Comparison of ENCODE assay signal across 10 cellular contexts in genomic region chr15:95620934-95621579, GRCh38.
DNase-seq lines count a peak whose midpoint lies in the region; ATAC-seq and TF ChIP-seq lines count a peak whose summit lies in the region.
"Had no signal": no experiment of that assay in that cellular context is flagged by ENCODE, and none has a peak within 500 bp of the region (broad histone marks: within the 10 kb centered on the region; RNA-seq: fewer than 3 reads in every experiment).

No MANE protein-coding gene starts in this region.

- peaks cover 5% of the 10 kb centered on the region for H3K4me1 Mint-ChIP-seq in activated CD4-positive, alpha-beta T cell treated with anti-CD3 and anti-CD28 coated beads, Interleukin-2, amount 10 ng/mL, durations not matched to agents 24 days and 14 days
- peaks cover 7% of the 10 kb centered on the region for H3K4me1 Mint-ChIP-seq in activated naive CD8-positive, alpha-beta T cell (ENCODE audit: low read depth)
- H3K4me1 Mint-ChIP-seq in mesothelial cell of epicardium: peaks cover 14% of the 10 kb centered on the region

- no peaks in the 10 kb centered on the region for H3K36me3 ChIP-seq in trophoblast cell (ENCODE audit: control insufficient read depth in 1 of 2, insufficient read depth in 2 of 2, low read length in 2 of 2)
- H3K36me3 ChIP-seq: colonic mucosa had no signal

- no peak overlapping the region for H3K4me3 Mint-ChIP-seq in activated CD4-positive, alpha-beta T cell treated with anti-CD3 and anti-CD28 coated beads, Interleukin-2, amount 10 ng/mL, durations not matched to agents 24 days and 14 days
- no peak overlapping the region for H3K4me3 Mint-ChIP-seq in activated naive CD8-positive, alpha-beta T cell
- H3K4me3 Mint-ChIP-seq in mesothelial cell of epicardium: no peak overlapping the region
- H3K4me3 Mint-ChIP-seq: activated CD4-positive, alpha-beta T cell treated with anti-CD3 and anti-CD28 coated beads, Interleukin-2, amount 10 ng/mL, durations not matched to agents 7 days and 5 days had no signal

- peak overlapping the region; percentile 11 for H3K27ac Mint-ChIP-seq in activated CD4-positive, alpha-beta T cell treated with anti-CD3 and anti-CD28 coated beads, Interleukin-2, amount 10 ng/mL, durations not matched to agents 24 days and 14 days
- H3K27ac Mint-ChIP-seq in activated naive CD8-positive, alpha-beta T cell: peak overlapping the region; percentile 11
- no peak overlapping the region for H3K27ac Mint-ChIP-seq in mesothelial cell of epicardium
- H3K27ac Mint-ChIP-seq: activated CD4-positive, alpha-beta T cell treated with anti-CD3 and anti-CD28 coated beads, Interleukin-2, amount 10 ng/mL, durations not matched to agents 7 days and 5 days had no signal

- H3K23ac ChIP-seq in trophoblast cell (ENCODE audit: low read length): no peak overlapping the region

- H3K14ac ChIP-seq in trophoblast cell (ENCODE audit: low read length): no peak overlapping the region

- no peaks in the 10 kb centered on the region for H3K36me3 Mint-ChIP-seq in activated CD4-positive, alpha-beta T cell treated with anti-CD3 and anti-CD28 coated beads, Interleukin-2, amount 10 ng/mL, durations not matched to agents 24 days and 14 days (ENCODE audit: low read depth)
- peaks cover 9% of the 10 kb centered on the region for H3K36me3 Mint-ChIP-seq in activated naive CD8-positive, alpha-beta T cell
- H3K36me3 Mint-ChIP-seq in mesothelial cell of epicardium: peaks cover 10% of the 10 kb centered on the region

- H3K27me3 Mint-ChIP-seq in activated CD4-positive, alpha-beta T cell treated with anti-CD3 and anti-CD28 coated beads, Interleukin-2, amount 10 ng/mL, durations not matched to agents 24 days and 14 days: no peaks in the 10 kb centered on the region
- no peaks in the 10 kb centered on the region for H3K27me3 Mint-ChIP-seq in activated naive CD8-positive, alpha-beta T cell
- no peaks in the 10 kb centered on the region for H3K27me3 Mint-ChIP-seq in mesothelial cell of epicardium (ENCODE audit: low read depth)
- H3K27me3 Mint-ChIP-seq: activated CD4-positive, alpha-beta T cell treated with anti-CD3 and anti-CD28 coated beads, Interleukin-2, amount 10 ng/mL, durations not matched to agents 7 days and 5 days had no signal

- H2AK5ac ChIP-seq in trophoblast cell (ENCODE audit: low read length): no peak overlapping the region

- no peak overlapping the region for H2BK5ac ChIP-seq in trophoblast cell (ENCODE audit: low read depth, low read length, poor library complexity)

- H3K9me3 ChIP-seq in trophoblast cell (ENCODE audit: insufficient read depth, low read depth, low read length): no peaks in the 10 kb centered on the region
- H3K9me3 ChIP-seq: colonic mucosa had no signal

- no peak overlapping the region for H3K4me3 ChIP-seq in trophoblast cell (ENCODE audit: low read depth, low read length)
- H3K4me3 ChIP-seq: colonic mucosa had no signal

- no peaks in the 10 kb centered on the region for H3K79me1 ChIP-seq in trophoblast cell (ENCODE audit: low read length)

- H3K9ac ChIP-seq in trophoblast cell (ENCODE audit: low read length): no peak overlapping the region

- no peaks in the 10 kb centered on the region for H3K27me3 ChIP-seq in trophoblast cell (ENCODE audit: insufficient read depth, low read length)
- H3K27me3 ChIP-seq: colonic mucosa had no signal

- H4K91ac ChIP-seq in trophoblast cell (ENCODE audit: low read depth, low read length): no peak overlapping the region

- no peak for TF ChIP-seq CTCF in mesothelial cell of epicardium (IDR thresholded peaks at IDR 0.05; ENCODE audit: unreplicated experiment)

- intact Hi-C loops in activated CD4-positive, alpha-beta T cell treated with anti-CD3 and anti-CD28 coated beads, Interleukin-2, amount 10 ng/mL, durations not matched to agents 24 days and 14 days (cut with micrococcal nuclease): loop anchor here (5.0 kb wide), 1 partner anchor 334 kb away; no protein-coding TSS in a partner anchor

- no peak overlapping the region for H4K12ac ChIP-seq in trophoblast cell (ENCODE audit: low read depth, low read length)

- peaks cover 0 to 3% of the 10 kb centered on the region in 2 experiments for H3K4me1 ChIP-seq in trophoblast cell (ENCODE audit: control insufficient read depth in 1 of 2, insufficient read depth in 2 of 2, low read length in 2 of 2)
- H3K4me1 ChIP-seq: colonic mucosa had no signal

- H3K27ac ChIP-seq in trophoblast cell (ENCODE audit: low read depth, low read length): no peak overlapping the region
- H3K27ac ChIP-seq: colonic mucosa had no signal

- H2BK120ac ChIP-seq in trophoblast cell (ENCODE audit: insufficient read depth, low read length, poor library complexity): no peak overlapping the region

- no peak overlapping the region for H3K4me2 ChIP-seq in trophoblast cell (ENCODE audit: low read length)

- H2AFZ ChIP-seq in trophoblast cell (ENCODE audit: insufficient read depth, low read length, poor library complexity): no peak overlapping the region

- no peaks in the 10 kb centered on the region for H3K79me2 ChIP-seq in trophoblast cell (ENCODE audit: control insufficient read depth, insufficient read depth, low read length, poor library complexity)

- WGBS in trophoblast cell (ENCODE audit: extremely low coverage, insufficient coverage, insufficient read length): no CpG with 5 or more reads among the region's 1 CpG

- no peak for DNase-seq in activated CD4-positive, alpha-beta T cell treated with anti-CD3 and anti-CD28 coated beads, Interleukin-2, amount 10 ng/mL, durations not matched to agents 24 days and 14 days
- no peak for DNase-seq in activated CD4-positive, alpha-beta T cell treated with anti-CD3 and anti-CD28 coated beads for 1 hour
- DNase-seq in trophoblast cell (peak; percentile 10 to 56), mesothelial cell of epicardium (ENCODE audit: low spot score in 2 of 2, unreplicated experiment in 2 of 2) (no peak)
- DNase-seq in stimulated activated CD4-positive, alpha-beta T cell treated with anti-CD3 and anti-CD28 coated beads, Interleukin-12 subunit alpha, Interleukin-12 subunit beta, amount 100 ng/mL, for 4 hours: no peak
- DNase-seq in stimulated activated naive CD4-positive, alpha-beta T cell (lab: John Stamatoyannopoulos, UW): no peak
- DNase-seq: activated CD4-positive, alpha-beta T cell treated with anti-CD3 and anti-CD28 coated beads, Interleukin-2, amount 10 ng/mL, durations not matched to agents 7 days and 5 days; colonic mucosa had no signal

- H3K4ac ChIP-seq in trophoblast cell (ENCODE audit: low read depth, low read length): no peak overlapping the region

- ATAC-seq in HG02884 (IDR thresholded peaks at IDR 0.05; ENCODE audit: unreplicated experiment): peak; percentile 89

- no peak overlapping the region for H3K18ac ChIP-seq in trophoblast cell (ENCODE audit: low read length)

- H4K8ac ChIP-seq in trophoblast cell (ENCODE audit: low read depth, low read length): no peak overlapping the region

- peaks cover 14% of the 10 kb centered on the region for H3K9me3 Mint-ChIP-seq in activated CD4-positive, alpha-beta T cell treated with anti-CD3 and anti-CD28 coated beads, Interleukin-2, amount 10 ng/mL, durations not matched to agents 24 days and 14 days
- H3K9me3 Mint-ChIP-seq in activated naive CD8-positive, alpha-beta T cell (ENCODE audit: low read depth): peaks cover 17% of the 10 kb centered on the region
- peaks cover 25% of the 10 kb centered on the region for H3K9me3 Mint-ChIP-seq in mesothelial cell of epicardium

- H2BK12ac ChIP-seq in trophoblast cell (ENCODE audit: low read length): no peak overlapping the region

Comparison
In these comparisons a context has a peak if more than half of its experiments do, and no peak if none do; other contexts are left out.
1. DNase-seq: peak in trophoblast cell (2 of 2); none in activated CD4-positive, alpha-beta T cell treated with anti-CD3 and anti-CD28 coated beads, Interleukin-2, amount 10 ng/mL, durations not matched to agents 24 days and 14 days (single experiment), activated CD4-positive, alpha-beta T cell treated with anti-CD3 and anti-CD28 coated beads for 1 hour (single experiment), stimulated activated CD4-positive, alpha-beta T cell treated with anti-CD3 and anti-CD28 coated beads, Interleukin-12 subunit alpha, Interleukin-12 subunit beta, amount 100 ng/mL, for 4 hours (single experiment), mesothelial cell of epicardium (0 of 2) and stimulated activated naive CD4-positive, alpha-beta T cell (0 of 6).